ENCODE assay signal across 10 cellular contexts in the genomic region with DNA sequence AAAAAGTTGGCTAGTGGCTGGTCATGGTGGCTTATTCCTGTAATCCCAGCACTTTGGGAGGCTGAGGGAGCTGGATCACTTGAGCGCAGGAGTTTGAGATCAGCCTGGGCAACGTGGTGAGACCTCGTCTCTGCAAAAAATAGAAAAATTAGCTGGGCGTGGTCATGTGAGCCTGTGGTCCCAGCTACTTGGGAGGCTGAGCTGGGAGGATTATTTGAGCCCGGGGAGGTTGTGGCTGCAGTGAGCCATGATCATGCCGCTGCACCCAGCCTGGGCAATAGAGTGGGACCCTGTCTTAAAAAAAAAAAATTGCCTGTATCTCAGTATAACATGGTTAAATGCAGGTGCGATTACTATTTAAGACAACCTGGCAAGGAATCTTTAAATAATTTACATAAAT.
A peak's percentile ranks its signal among the peaks of the same experiment; 100 is the strongest.
DNase-seq lines count a peak whose midpoint lies in the region; ATAC-seq, FAIRE-seq and TF ChIP-seq lines count a peak whose summit lies in the region.
"Had no signal": no experiment of that assay in that cellular context is flagged by ENCODE, and none has a peak within 500 bp of the region (broad histone marks: within the 10 kb centered on the region; RNA-seq: fewer than 3 reads in every experiment).

No MANE protein-coding gene starts in this region.

- 82% methylated on average over 7 of the region's 7 CpGs for WGBS in GM12878 (ENCODE audit: insufficient coverage, insufficient replicate concordance, low lambda C conversion rate, missing lambda C conversion rate)
- 62 to 71% (median 69%) methylated on average over 7 of the region's 7 CpGs for WGBS in spleen, 5 donors

- H3K4me3 ChIP-seq in DOHH2 (ENCODE audit: low read length) (peak overlapping the region; percentile 67), MM.1S (ENCODE audit: low read length) (no peak overlapping the region), GM12878 (no peak overlapping the region; the same call in 1 of the 2 replicates), spleen (no peak overlapping the region)

- H3K36me3 ChIP-seq in DOHH2 (ENCODE audit: control insufficient read depth, low read length) (no peaks in the 10 kb centered on the region), MM.1S (replicated peaks; ENCODE audit: insufficient read depth, low read length) (no peaks in the 10 kb centered on the region), GM12878 (ENCODE audit: control insufficient read depth in 2 of 2, insufficient read depth in 2 of 2, low read length in 1 of 2) (no peaks in the 10 kb centered on the region), spleen (no peaks in the 10 kb centered on the region)

- in situ Hi-C loops in GM12878 (cut with MboI): no loop called here

- H3K9ac ChIP-seq in MM.1S (ENCODE audit: low read length) (no peak overlapping the region), GM12878 (ENCODE audit: control insufficient read depth, insufficient read depth, low read length) (no peak overlapping the region; the same call in 1 of the 2 replicates)

- H2AFZ ChIP-seq in MM.1S (ENCODE audit: low read length): no peak overlapping the region
- H2AFZ ChIP-seq in GM12878 (ENCODE audit: control insufficient read depth, low read depth, low read length): no peak overlapping the region

- POLR2A ChIA-PET in GM12878 (lab: Charles Lee): interaction anchor here (1.4 to 4.3 kb wide), 7 partner anchors 8 to 60 kb away, joined by 3 to 41 read pairs (median 10); no protein-coding TSS in a partner anchor

- TF ChIP-seq CTCF in DOHH2 (IDR thresholded peaks at IDR 0.05; ENCODE audit: low read depth, low read length, poor library complexity, severe bottlenecking) (no peak), MM.1S (IDR thresholded peaks at IDR 0.05; ENCODE audit: low read length) (no peak), GM12878 (IDR thresholded peaks at IDR 0.05 in 2 of 3, conservative IDR thresholded peaks at IDR 0.05 in 1 of 3; ENCODE audit: control insufficient read depth in 2 of 3, extremely low read depth in 1 of 3, insufficient read depth in 1 of 3, low read depth in 3 of 3, low read length in 3 of 3) (no peak), spleen (IDR thresholded peaks at IDR 0.05 in 8 of 11, conservative IDR thresholded peaks at IDR 0.05 in 3 of 11) (no peak), D721Med (IDR thresholded peaks at IDR 0.05; ENCODE audit: insufficient read depth, missing control alignments) (no peak)

- SMC1A ChIA-PET in GM12878 (lab: Charles Lee; ENCODE audit: uncharacterized antibody, unreplicated experiment): interaction anchor here (0.5 to 12.9 kb wide), 15 partner anchors 8 to 246 kb away, joined by 3 to 172 read pairs (median 4); a partner anchor contains a TSS

- H3K27me3 ChIP-seq in DOHH2 (ENCODE audit: control insufficient read depth, low read length): no peaks in the 10 kb centered on the region
- 0 out of 2 replicates have a peak, but pooled peaks cover 4% of the 10 kb centered on the region for H3K27me3 ChIP-seq in MM.1S (replicated peaks; ENCODE audit: insufficient read depth, low read length)
- H3K27me3 ChIP-seq in GM12878 (replicated peaks in 1 of 2; ENCODE audit: control insufficient read depth in 2 of 2, insufficient read depth in 2 of 2, low read length in 1 of 2): no peaks in the 10 kb centered on the region
- no peaks in the 10 kb centered on the region for H3K27me3 ChIP-seq in spleen (replicated peaks in 1 of 7)

- RAD21 ChIA-PET in GM12878 (lab: Charles Lee; ENCODE audit: unreplicated experiment): interaction anchor here (0.9 to 10.2 kb wide), 10 partner anchors 10 to 69 kb away, joined by 3 to 128 read pairs (median 6); a partner anchor contains a TSS

- TF ChIP-seq POLR2A in GM12878 (IDR thresholded peaks at IDR 0.05; ENCODE audit: low read depth, low read length): no peak
- no peak for TF ChIP-seq POLR2A in spleen (IDR thresholded peaks at IDR 0.05)

- FAIRE-seq in GM12878 (lab: Jason Lieb, UNC): no peak
- FAIRE-seq in D721Med (lab: Jason Lieb, UNC): no peak

- intact Hi-C loops in GM12878 (cut with micrococcal nuclease; ENCODE audit: unreplicated experiment): loop anchor here (2.0 kb wide), 2 partner anchors 18 to 32 kb away; no protein-coding TSS in a partner anchor
- intact Hi-C loops in spleen (cut with DNase I; ENCODE audit: low total_unique reads): loop anchor here (10.0 kb wide), 1 partner anchor 54 kb away; no protein-coding TSS in a partner anchor

- H3F3A ChIP-seq in DOHH2 (ENCODE audit: control insufficient read depth, insufficient read depth): peaks cover 33% of the 10 kb centered on the region
- peaks cover 26% of the 10 kb centered on the region for H3F3A ChIP-seq in MM.1S (ENCODE audit: insufficient read depth, low read length)

- H3K4me2 ChIP-seq in DOHH2 (ENCODE audit: low read length) (peak overlapping the region; percentile 88), MM.1S (ENCODE audit: low read depth, low read length) (peak overlapping the region; percentile 75), GM12878 (ENCODE audit: control insufficient read depth, insufficient read depth) (peak overlapping the region; percentile 94)

- H3K9me3 ChIP-seq in DOHH2 (ENCODE audit: control insufficient read depth, insufficient read depth, low read length) (no peaks in the 10 kb centered on the region), MM.1S (replicated peaks; ENCODE audit: insufficient read depth, low read length) (no peaks in the 10 kb centered on the region), GM12878 (replicated peaks; ENCODE audit: control insufficient read depth, insufficient read depth, low read length) (no peaks in the 10 kb centered on the region; the same call in 2 of the 3 replicates), spleen (no peaks in the 10 kb centered on the region)

- no TSS peak for BruUV-seq in GM12878 (replicated peaks; lab: Mats Ljungman, UMichigan)

- DNase-seq in MM.1S: no peak
- no peak for DNase-seq in GM12878 (ENCODE audit: low read depth, low spot score)
- no peak for DNase-seq in spleen
- no peak for DNase-seq in D721Med (ENCODE audit: insufficient read length, low spot score)
- no peak for DNase-seq in AML-193 (lab: John Stamatoyannopoulos, UW)
- DNase-seq in NCI-H69 (lab: John Stamatoyannopoulos, UW): no peak
- DNase-seq: Calu3, substantia nigra had no signal

- H3K4me1 ChIP-seq in DOHH2 (ENCODE audit: control insufficient read depth, low read length) (peaks cover 87% of the 10 kb centered on the region), MM.1S (ENCODE audit: low read length) (peaks cover 50% of the 10 kb centered on the region), GM12878 (ENCODE audit: control insufficient read depth, insufficient read depth, low read length) (peaks cover 61% of the 10 kb centered on the region), spleen (peaks cover 31 to 100% (median 78%) of the 10 kb centered on the region in 6 donors)

- peak; percentile 7; the same call in 2 of the 3 replicates for ATAC-seq in GM12878
- ATAC-seq: Panc1 had no signal

- TF ChIP-seq RAD21 in GM12878 (IDR thresholded peaks at IDR 0.05; ENCODE audit: insufficient read depth, low read depth, low read length): no peak

- H3K9me2 ChIP-seq in DOHH2 (replicated peaks; ENCODE audit: control insufficient read depth, low read length) (no peaks in the 10 kb centered on the region), MM.1S (replicated peaks; ENCODE audit: insufficient read depth, low read length) (no peaks in the 10 kb centered on the region)

- CTCF ChIA-PET in GM12878 (lab: Yijun Ruan, JAX): interaction anchor here (1.1 to 2.4 kb wide), 7 partner anchors 11 to 58 kb away, joined by 3 to 11 read pairs (median 3); no protein-coding TSS in a partner anchor

- no peaks in the 10 kb centered on the region for H4K20me1 ChIP-seq in DOHH2 (ENCODE audit: control insufficient read depth, insufficient read depth, low read depth, low read length)
- H4K20me1 ChIP-seq in MM.1S (ENCODE audit: insufficient read depth, low read length): no peaks in the 10 kb centered on the region
- no peaks in the 10 kb centered on the region for H4K20me1 ChIP-seq in GM12878 (ENCODE audit: control insufficient read depth, insufficient read depth)

- no peak for TF ChIP-seq EP300 in GM12878 (IDR thresholded peaks at IDR 0.05; ENCODE audit: borderline replicate concordance in 1 of 2, control insufficient read depth in 1 of 2, low read depth in 2 of 2, low read length in 2 of 2)

- peaks cover 81% of the 10 kb centered on the region for H3K79me2 ChIP-seq in DOHH2 (ENCODE audit: control insufficient read depth, low read length)
- peaks cover 19% of the 10 kb centered on the region for H3K79me2 ChIP-seq in MM.1S (ENCODE audit: low read length)
- H3K79me2 ChIP-seq in GM12878 (ENCODE audit: control insufficient read depth, insufficient read depth, low read length): peaks cover 49% of the 10 kb centered on the region

- H3K27ac ChIP-seq in DOHH2 (ENCODE audit: low read depth, low read length) (peak overlapping the region; percentile 85), MM.1S (ENCODE audit: low read length) (no peak overlapping the region; the same call in 1 of the 2 replicates), GM12878 (ENCODE audit: control insufficient read depth, insufficient read depth) (peak overlapping the region; percentile 95), spleen (peak overlapping the region; percentile 69 to 84 (median 81))

TF ChIP-seq in GM12878, 131 proteins besides CTCF, POLR2A, EP300 and RAD21 (continues in another document):
- TF ChIP-seq YY1 (IDR thresholded peaks at IDR 0.05; ENCODE audit: low read depth, low read length): no peak
- no peak for TF ChIP-seq HDAC6 (IDR thresholded peaks at IDR 0.05; ENCODE audit: unreplicated experiment)
- TF ChIP-seq RUNX3 (IDR thresholded peaks at IDR 0.05; ENCODE audit: low read length): no peak
- TF ChIP-seq GATAD2B (conservative IDR thresholded peaks at IDR 0.05; ENCODE audit: low read depth): no peak
- no peak for TF ChIP-seq TCF12 (IDR thresholded peaks at IDR 0.05; ENCODE audit: low read depth, low read length)
- no peak for TF ChIP-seq HDAC2 (IDR thresholded peaks at IDR 0.05)
- TF ChIP-seq POLR2AphosphoS2 (IDR thresholded peaks at IDR 0.05; ENCODE audit: low read depth, low read length): no peak
